Comparison of ENCODE assay signal across 1 cellular context in the genomic region with DNA sequence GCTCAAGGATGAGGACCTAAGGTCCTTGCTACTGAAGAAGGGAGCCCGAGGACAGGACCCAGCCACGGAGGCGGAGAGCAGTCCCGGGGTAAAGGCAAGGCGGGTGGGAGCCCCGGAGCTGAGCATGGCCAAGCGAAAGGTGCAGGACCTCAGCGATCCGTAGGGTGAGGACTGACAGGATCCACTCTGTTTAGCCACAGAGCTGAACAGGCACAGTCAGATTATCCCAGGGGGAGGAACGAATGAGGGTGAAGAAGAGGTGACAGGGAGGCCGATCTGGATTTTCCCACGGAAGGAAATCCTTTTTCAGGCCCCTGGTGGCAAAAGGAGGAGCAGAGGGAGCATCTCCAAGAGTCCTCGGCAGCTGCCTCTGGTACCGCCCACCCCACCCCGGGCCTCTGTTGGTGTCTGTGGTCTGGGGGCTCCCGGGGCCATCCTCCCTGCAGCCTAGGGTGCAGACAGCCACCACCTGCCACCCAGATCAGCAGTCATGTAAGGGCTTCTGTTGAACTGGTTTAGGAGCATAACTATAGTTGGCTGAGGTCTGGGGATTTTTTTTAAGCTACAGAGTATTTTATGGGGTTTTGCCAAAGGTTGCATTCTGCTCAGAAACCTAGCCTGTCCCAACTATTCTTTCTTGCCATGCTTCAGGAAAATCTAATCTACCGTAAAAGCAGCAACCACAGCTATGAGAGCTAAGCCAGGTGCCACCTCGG.
TF ChIP-seq lines count a peak whose summit lies in the region.

No MANE protein-coding gene starts in this region.

TF ChIP-seq in HepG2, 621 proteins besides CTCF, POLR2A, EP300 and RAD21:
- TF ChIP-seq, protein P1, sequence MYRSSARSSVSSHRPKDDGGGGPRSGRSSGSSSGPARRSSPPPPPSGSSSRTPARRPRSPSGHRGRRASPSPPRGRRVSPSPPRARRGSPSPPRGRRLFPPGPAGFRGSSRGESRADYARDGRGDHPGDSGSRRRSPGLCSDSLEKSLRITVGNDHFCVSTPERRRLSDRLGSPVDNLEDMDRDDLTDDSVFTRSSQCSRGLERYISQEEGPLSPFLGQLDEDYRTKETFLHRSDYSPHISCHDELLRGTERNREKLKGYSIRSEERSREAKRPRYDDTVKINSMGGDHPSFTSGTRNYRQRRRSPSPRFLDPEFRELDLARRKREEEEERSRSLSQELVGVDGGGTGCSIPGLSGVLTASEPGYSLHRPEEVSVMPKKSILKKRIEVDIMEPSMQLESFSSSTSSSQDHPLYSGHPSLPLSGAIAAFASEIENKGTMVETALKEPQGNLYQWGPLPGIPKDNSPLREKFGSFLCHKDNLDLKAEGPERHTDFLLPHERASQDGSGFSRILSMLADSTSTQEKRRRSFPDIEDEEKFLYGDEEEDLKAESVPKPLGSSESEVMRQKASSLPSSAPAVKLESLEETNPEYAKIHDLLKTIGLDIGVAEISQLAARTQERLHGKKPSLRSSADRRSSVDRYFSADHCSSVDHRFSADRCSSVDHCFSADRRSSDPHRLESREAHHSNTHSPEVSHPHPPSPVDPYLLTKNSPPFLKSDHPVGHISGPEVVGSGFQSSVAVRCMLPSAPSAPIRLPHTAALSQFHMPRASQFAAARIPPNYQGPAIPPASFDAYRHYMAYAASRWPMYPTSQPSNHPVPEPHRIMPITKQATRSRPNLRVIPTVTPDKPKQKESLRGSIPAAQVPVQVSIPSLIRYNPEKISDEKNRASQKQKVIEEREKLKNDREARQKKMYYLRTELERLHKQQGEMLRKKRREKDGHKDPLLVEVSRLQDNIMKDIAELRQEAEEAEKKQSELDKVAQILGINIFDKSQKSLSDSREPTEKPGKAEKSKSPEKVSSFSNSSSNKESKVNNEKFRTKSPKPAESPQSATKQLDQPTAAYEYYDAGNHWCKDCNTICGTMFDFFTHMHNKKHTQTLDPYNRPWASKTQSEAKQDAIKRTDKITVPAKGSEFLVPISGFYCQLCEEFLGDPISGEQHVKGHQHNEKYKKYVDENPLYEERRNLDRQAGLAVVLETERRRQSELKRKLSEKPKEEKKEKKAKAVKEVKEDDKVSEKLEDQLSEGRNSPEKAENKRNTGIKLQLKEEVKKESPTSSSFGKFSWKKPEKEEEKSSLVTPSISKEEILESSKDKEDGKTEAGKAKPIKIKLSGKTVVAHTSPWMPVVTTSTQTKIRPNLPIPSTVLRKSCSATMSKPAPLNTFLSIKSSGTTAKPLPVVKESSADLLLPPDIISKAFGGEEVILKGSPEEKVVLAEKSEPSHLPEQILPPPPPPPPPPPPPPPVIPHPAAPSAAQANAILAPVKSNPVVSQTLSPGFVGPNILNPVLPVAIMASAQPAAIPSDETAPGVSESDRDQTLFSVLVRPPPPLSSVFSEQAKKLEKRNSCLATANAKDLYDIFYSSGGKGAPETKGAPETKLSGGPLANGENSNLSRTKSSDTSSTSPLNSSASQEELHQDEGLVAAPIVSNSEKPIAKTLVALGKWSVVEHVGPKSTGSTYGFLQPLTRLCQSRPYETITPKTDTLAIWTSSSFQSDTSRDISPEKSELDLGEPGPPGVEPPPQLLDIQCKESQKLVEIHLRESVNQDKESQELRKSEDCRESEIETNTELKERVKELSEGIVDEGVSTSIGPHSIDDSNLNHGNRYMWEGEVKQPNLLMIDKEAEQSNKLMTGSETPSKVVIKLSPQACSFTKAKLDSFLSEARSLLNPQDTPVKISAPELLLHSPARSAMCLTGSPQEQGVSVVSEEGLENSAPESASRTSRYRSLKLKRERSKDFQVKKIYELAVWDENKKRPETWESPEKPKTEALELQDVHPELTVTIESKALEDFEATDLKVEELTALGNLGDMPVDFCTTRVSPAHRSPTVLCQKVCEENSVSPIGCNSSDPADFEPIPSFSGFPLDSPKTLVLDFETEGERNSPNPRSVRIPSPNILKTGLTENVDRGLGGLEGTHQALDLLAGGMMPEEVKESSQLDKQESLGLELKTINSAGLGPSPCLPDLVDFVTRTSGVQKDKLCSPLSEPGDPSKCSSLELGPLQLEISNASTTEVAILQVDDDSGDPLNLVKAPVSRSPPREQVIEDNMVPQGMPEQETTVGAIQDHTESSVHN (CRISPR knock-in tag; IDR thresholded peaks at IDR 0.05): no peak
- TF ChIP-seq ZNF326 (CRISPR knock-in tag; IDR thresholded peaks at IDR 0.05; ENCODE audit: borderline replicate concordance) (no peak), ZNF331 (CRISPR knock-in tag; IDR thresholded peaks at IDR 0.05) (no peak), NAIF1 (CRISPR knock-in tag; IDR thresholded peaks at IDR 0.05; ENCODE audit: borderline replicate concordance) (no peak), MED1 (CRISPR knock-in tag; IDR thresholded peaks at IDR 0.05) (no peak)
